1 cellular context compared by ENCODE assay signal in genomic region chr17:42866631-42867575, GRCh38.
TF ChIP-seq lines count a peak whose summit lies in the region.

No MANE protein-coding gene starts in this region.

TF ChIP-seq in GM23338, 12 proteins besides CTCF, POLR2A, EP300 and RAD21 (continued from another document):
- TF ChIP-seq, protein P1, sequence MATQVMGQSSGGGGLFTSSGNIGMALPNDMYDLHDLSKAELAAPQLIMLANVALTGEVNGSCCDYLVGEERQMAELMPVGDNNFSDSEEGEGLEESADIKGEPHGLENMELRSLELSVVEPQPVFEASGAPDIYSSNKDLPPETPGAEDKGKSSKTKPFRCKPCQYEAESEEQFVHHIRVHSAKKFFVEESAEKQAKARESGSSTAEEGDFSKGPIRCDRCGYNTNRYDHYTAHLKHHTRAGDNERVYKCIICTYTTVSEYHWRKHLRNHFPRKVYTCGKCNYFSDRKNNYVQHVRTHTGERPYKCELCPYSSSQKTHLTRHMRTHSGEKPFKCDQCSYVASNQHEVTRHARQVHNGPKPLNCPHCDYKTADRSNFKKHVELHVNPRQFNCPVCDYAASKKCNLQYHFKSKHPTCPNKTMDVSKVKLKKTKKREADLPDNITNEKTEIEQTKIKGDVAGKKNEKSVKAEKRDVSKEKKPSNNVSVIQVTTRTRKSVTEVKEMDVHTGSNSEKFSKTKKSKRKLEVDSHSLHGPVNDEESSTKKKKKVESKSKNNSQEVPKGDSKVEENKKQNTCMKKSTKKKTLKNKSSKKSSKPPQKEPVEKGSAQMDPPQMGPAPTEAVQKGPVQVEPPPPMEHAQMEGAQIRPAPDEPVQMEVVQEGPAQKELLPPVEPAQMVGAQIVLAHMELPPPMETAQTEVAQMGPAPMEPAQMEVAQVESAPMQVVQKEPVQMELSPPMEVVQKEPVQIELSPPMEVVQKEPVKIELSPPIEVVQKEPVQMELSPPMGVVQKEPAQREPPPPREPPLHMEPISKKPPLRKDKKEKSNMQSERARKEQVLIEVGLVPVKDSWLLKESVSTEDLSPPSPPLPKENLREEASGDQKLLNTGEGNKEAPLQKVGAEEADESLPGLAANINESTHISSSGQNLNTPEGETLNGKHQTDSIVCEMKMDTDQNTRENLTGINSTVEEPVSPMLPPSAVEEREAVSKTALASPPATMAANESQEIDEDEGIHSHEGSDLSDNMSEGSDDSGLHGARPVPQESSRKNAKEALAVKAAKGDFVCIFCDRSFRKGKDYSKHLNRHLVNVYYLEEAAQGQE (IDR thresholded peaks at IDR 0.05; ENCODE audit: unreplicated experiment) = no peak
- TF ChIP-seq ETS1 (IDR thresholded peaks at IDR 0.05) (no peak), EZH2phosphoT487 (IDR thresholded peaks at IDR 0.05; ENCODE audit: unreplicated experiment) (no peak), POLR2AphosphoS5 (IDR thresholded peaks at IDR 0.05; ENCODE audit: low read depth) (no peak), CREB1 (CRISPR knock-in tag; IDR thresholded peaks at IDR 0.05; ENCODE audit: low read depth) (no peak), NANOG (IDR thresholded peaks at IDR 0.05; ENCODE audit: borderline replicate concordance) (no peak), STAT1 (IDR thresholded peaks at IDR 0.05; ENCODE audit: unreplicated experiment) (no peak), JUNB (IDR thresholded peaks at IDR 0.05; ENCODE audit: unreplicated experiment) (no peak), ZNF114 (CRISPR knock-in tag; IDR thresholded peaks at IDR 0.05) (no peak)
- TF ChIP-seq, protein P2, sequence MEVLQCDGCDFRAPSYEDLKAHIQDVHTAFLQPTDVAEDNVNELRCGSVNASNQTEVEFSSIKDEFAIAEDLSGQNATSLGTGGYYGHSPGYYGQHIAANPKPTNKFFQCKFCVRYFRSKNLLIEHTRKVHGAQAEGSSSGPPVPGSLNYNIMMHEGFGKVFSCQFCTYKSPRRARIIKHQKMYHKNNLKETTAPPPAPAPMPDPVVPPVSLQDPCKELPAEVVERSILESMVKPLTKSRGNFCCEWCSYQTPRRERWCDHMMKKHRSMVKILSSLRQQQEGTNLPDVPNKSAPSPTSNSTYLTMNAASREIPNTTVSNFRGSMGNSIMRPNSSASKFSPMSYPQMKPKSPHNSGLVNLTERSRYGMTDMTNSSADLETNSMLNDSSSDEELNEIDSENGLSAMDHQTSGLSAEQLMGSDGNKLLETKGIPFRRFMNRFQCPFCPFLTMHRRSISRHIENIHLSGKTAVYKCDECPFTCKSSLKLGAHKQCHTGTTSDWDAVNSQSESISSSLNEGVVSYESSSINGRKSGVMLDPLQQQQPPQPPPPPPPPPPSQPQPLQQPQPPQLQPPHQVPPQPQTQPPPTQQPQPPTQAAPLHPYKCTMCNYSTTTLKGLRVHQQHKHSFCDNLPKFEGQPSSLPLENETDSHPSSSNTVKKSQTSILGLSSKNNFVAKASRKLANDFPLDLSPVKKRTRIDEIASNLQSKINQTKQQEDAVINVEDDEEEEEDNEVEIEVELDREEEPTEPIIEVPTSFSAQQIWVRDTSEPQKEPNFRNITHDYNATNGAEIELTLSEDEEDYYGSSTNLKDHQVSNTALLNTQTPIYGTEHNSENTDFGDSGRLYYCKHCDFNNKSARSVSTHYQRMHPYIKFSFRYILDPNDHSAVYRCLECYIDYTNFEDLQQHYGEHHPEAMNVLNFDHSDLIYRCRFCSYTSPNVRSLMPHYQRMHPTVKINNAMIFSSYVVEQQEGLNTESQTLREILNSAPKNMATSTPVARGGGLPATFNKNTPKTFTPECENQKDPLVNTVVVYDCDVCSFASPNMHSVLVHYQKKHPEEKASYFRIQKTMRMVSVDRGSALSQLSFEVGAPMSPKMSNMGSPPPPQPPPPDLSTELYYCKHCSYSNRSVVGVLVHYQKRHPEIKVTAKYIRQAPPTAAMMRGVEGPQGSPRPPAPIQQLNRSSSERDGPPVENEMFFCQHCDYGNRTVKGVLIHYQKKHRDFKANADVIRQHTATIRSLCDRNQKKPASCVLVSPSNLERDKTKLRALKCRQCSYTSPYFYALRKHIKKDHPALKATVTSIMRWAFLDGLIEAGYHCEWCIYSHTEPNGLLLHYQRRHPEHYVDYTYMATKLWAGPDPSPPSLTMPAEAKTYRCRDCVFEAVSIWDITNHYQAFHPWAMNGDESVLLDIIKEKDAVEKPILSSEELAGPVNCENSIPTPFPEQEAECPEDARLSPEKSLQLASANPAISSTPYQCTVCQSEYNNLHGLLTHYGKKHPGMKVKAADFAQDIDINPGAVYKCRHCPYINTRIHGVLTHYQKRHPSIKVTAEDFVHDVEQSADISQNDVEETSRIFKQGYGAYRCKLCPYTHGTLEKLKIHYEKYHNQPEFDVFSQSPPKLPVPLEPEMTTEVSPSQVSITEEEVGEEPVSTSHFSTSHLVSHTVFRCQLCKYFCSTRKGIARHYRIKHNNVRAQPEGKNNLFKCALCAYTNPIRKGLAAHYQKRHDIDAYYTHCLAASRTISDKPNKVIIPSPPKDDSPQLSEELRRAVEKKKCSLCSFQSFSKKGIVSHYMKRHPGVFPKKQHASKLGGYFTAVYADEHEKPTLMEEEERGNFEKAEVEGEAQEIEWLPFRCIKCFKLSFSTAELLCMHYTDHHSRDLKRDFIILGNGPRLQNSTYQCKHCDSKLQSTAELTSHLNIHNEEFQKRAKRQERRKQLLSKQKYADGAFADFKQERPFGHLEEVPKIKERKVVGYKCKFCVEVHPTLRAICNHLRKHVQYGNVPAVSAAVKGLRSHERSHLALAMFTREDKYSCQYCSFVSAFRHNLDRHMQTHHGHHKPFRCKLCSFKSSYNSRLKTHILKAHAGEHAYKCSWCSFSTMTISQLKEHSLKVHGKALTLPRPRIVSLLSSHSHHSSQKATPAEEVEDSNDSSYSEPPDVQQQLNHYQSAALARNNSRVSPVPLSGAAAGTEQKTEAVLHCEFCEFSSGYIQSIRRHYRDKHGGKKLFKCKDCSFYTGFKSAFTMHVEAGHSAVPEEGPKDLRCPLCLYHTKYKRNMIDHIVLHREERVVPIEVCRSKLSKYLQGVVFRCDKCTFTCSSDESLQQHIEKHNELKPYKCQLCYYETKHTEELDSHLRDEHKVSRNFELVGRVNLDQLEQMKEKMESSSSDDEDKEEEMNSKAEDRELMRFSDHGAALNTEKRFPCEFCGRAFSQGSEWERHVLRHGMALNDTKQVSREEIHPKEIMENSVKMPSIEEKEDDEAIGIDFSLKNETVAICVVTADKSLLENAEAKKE (CRISPR knock-in tag; IDR thresholded peaks at IDR 0.05) = no peak
